2 cellular contexts compared by ENCODE assay signal in genomic region chr6:150093397-150093796, GRCh38.
TF ChIP-seq lines count a peak whose summit lies in the region.

No MANE protein-coding gene starts in this region.

TF ChIP-seq in GM23338, 12 proteins besides CTCF, POLR2A, EP300 and RAD21 (continued from another document):
- TF ChIP-seq ETS1 (IDR thresholded peaks at IDR 0.05) (no peak), ZNF331 (CRISPR knock-in tag; IDR thresholded peaks at IDR 0.05; ENCODE audit: low read depth) (no peak), REST (IDR thresholded peaks at IDR 0.05; ENCODE audit: unreplicated experiment) (no peak), POLR2AphosphoS5 (IDR thresholded peaks at IDR 0.05; ENCODE audit: low read depth) (no peak), STAT1 (IDR thresholded peaks at IDR 0.05; ENCODE audit: unreplicated experiment) (no peak), NANOG (IDR thresholded peaks at IDR 0.05; ENCODE audit: borderline replicate concordance) (no peak), JUNB (IDR thresholded peaks at IDR 0.05; ENCODE audit: unreplicated experiment) (no peak), ZNF462 (CRISPR knock-in tag; IDR thresholded peaks at IDR 0.05) (no peak), EZH2phosphoT487 (IDR thresholded peaks at IDR 0.05; ENCODE audit: unreplicated experiment) (no peak), EZH2 (IDR thresholded peaks at IDR 0.05; ENCODE audit: low read depth, unreplicated experiment) (no peak)

TF ChIP-seq in K562, 482 proteins besides CTCF, POLR2A, EP300 and RAD21 (continued from another document):
- TF ChIP-seq ZNF740 (CRISPR knock-in tag; IDR thresholded peaks at IDR 0.05) (no peak), ZNF740 (tag; IDR thresholded peaks at IDR 0.05) (no peak)
TF ChIP-seq in K562: peak in this region for 1.
